Comparison of ENCODE assay signal across 8 cellular contexts in the genomic region with DNA sequence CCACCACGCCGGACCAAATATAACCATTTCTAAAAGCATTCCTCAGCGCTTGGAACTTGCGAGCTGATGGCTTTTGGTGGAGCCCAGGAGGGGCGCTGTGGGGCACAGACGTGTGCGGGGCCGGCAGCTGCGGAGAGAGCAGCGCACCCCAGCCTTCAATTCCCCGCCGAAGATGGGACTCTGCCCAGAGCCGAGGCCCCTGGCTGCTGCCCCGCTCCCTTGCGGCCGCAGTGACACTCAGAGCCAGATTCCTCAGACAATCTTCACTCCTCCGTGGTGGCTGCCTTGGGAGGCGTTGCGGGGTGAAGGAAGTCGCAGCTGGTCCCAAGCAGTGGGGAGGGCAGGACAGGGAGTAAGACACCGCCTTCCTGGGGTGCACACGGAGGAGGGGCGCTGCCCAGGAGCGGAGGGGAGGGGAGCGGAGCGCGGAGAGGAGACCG.
DNase-seq lines count a peak whose midpoint lies in the region; ATAC-seq lines count a peak whose summit lies in the region.

No MANE protein-coding gene starts in this region.

- H3K4me3 ChIP-seq in BLaER1 treated with 17β-estradiol and CSF1 and Interleukin-3, amounts not matched to agents 10 nM and 100 nM = peak overlapping the region; percentile 47 to 63 (median 54)
- H3K4me3 ChIP-seq in ectodermal cell (ENCODE audit: insufficient read depth, low read depth, low read length) = peak overlapping the region; percentile 45

- no peak overlapping the region for H3K27ac ChIP-seq in BLaER1 treated with 17β-estradiol and CSF1 and Interleukin-3, amounts not matched to agents 10 nM and 100 nM
- H3K27ac ChIP-seq in ectodermal cell (ENCODE audit: insufficient read depth, low read depth, low read length, poor library complexity, severe bottlenecking) = no peak overlapping the region

- ATAC-seq in HG02852 (IDR thresholded peaks at IDR 0.05; ENCODE audit: unreplicated experiment) (peak; percentile 45), left lobe of liver (peak; percentile 68), GM19397 (IDR thresholded peaks at IDR 0.05; ENCODE audit: unreplicated experiment) (no peak)

- H4K20me1 ChIP-seq in BLaER1 treated with 17β-estradiol and CSF1 and Interleukin-3, amounts not matched to agents 10 nM and 100 nM = peaks cover 0 to 17% (median 6%) of the 10 kb centered on the region in 11 experiments; a peak in 11 of 22 replicates

- no peaks in the 10 kb centered on the region for H3K36me3 ChIP-seq in BLaER1 treated with 17β-estradiol and CSF1 and Interleukin-3, amounts not matched to agents 10 nM and 100 nM
- H3K36me3 ChIP-seq in ectodermal cell (ENCODE audit: control insufficient read depth, insufficient read depth, low read length) = no peaks in the 10 kb centered on the region

- H3K27me3 ChIP-seq in BLaER1 treated with 17β-estradiol and CSF1 and Interleukin-3, amounts not matched to agents 10 nM and 100 nM = peaks cover 45 to 75% (median 61%) of the 10 kb centered on the region in 11 experiments
- peaks cover 52% of the 10 kb centered on the region for H3K27me3 ChIP-seq in ectodermal cell (ENCODE audit: control insufficient read depth, insufficient read depth, low read length, poor library complexity, severe bottlenecking)

- DNase-seq in activated CD4-positive, alpha-beta T cell treated with anti-CD3 and anti-CD28 coated beads, Interleukin-2, amount 50 U/mL, for 24 hours (ENCODE audit: low read depth in 1 of 2, low spot score in 1 of 2) = peak; percentile 26 to 31
- DNase-seq in left lobe of liver (ENCODE audit: low spot score) (no peak), NCI-H1930 (lab: John Stamatoyannopoulos, UW) (no peak)
- peak; percentile 49 for DNase-seq in stimulated activated CD4-positive, alpha-beta T cell treated with anti-CD3 and anti-CD28 coated beads, Interleukin-1b, Interleukin-23, amount 100 ng/mL, for 48 hours

- H3K9me3 ChIP-seq in BLaER1 treated with 17β-estradiol and CSF1 and Interleukin-3, amounts not matched to agents 10 nM and 100 nM (replicated peaks in 1 of 11) = peaks cover 0 to 28% (median 20%) of the 10 kb centered on the region in 11 experiments; a peak in 16 of 22 replicates
- H3K9me3 ChIP-seq in ectodermal cell (ENCODE audit: control insufficient read depth, low read length) = no peaks in the 10 kb centered on the region

- H3K9ac ChIP-seq in BLaER1 treated with 17β-estradiol and CSF1 and Interleukin-3, amounts not matched to agents 10 nM and 100 nM = peak overlapping the region in 8 of 11 experiments; percentile 6 to 69 (median 30); a peak in 9 of 22 replicates

- H3K4me2 ChIP-seq in BLaER1 treated with 17β-estradiol and CSF1 and Interleukin-3, amounts not matched to agents 10 nM and 100 nM = peak overlapping the region; percentile 74 to 95 (median 81)

- 2% methylated on average over 28 of the region's 28 CpGs for WGBS in ectodermal cell, 2 experiments

- H3K4me1 ChIP-seq in BLaER1 treated with 17β-estradiol and CSF1 and Interleukin-3, amounts not matched to agents 10 nM and 100 nM = peaks cover 17 to 25% (median 20%) of the 10 kb centered on the region in 10 experiments
- no peaks in the 10 kb centered on the region for H3K4me1 ChIP-seq in ectodermal cell (ENCODE audit: control insufficient read depth, insufficient read depth, low read length)

Comparison
In these comparisons a context has a peak if more than half of its experiments do, and no peak if none do; other contexts are left out.
1. DNase-seq: peak in activated CD4-positive, alpha-beta T cell treated with anti-CD3 and anti-CD28 coated beads, Interleukin-2, amount 50 U/mL, for 24 hours (2 of 2) and stimulated activated CD4-positive, alpha-beta T cell treated with anti-CD3 and anti-CD28 coated beads, Interleukin-1b, Interleukin-23, amount 100 ng/mL, for 48 hours (single experiment); none in left lobe of liver (single experiment) and NCI-H1930 (0 of 2).